ENCODE assay signal across 1 cellular context in genomic region chr1:31644560-31645273, GRCh38.
TF ChIP-seq lines count a peak whose summit lies in the region.

PEF1 (minus strand) TSS chr1:31644876; CDS start chr1:31644864, 12 bp downstream.

TF ChIP-seq in K562, 482 proteins besides CTCF, POLR2A, EP300 and RAD21 (continued from another document and continues in another):
- TF ChIP-seq MLLT1 (IDR thresholded peaks at IDR 0.05) = peak; percentile 10 to 91; a peak in 3 of 4 replicates
- TF ChIP-seq ZBTB26 (CRISPR knock-in tag; IDR thresholded peaks at IDR 0.05) = 0 out of 2 replicates have a peak, but pooled peaks have one; percentile 5
- TF ChIP-seq CREB1 (IDR thresholded peaks at IDR 0.05) = peak; percentile 99
- TF ChIP-seq CREB1 (CRISPR knock-in tag; IDR thresholded peaks at IDR 0.05) = peak; percentile 99
- peak; percentile 84 for TF ChIP-seq E2F3 (CRISPR knock-in tag; IDR thresholded peaks at IDR 0.05)
- TF ChIP-seq ETS1 (conservative IDR thresholded peaks at IDR 0.05; ENCODE audit: control insufficient read depth, low read depth, low read length) = peak; percentile 60; the same call in 1 of the 2 replicates
- TF ChIP-seq ATF3 (IDR thresholded peaks at IDR 0.05) = peak; percentile 94
- TF ChIP-seq ATF3 (CRISPR knock-in tag; conservative IDR thresholded peaks at IDR 0.05) = no peak; the same call in 1 of the 2 replicates
- TF ChIP-seq HNRNPLL (IDR thresholded peaks at IDR 0.05; ENCODE audit: low read depth, low read length, poor library complexity, severe bottlenecking) = peak; percentile 36
- peak in 1 of 2 experiments; percentile 36; a peak in 1 of 4 replicates for TF ChIP-seq SRF (CRISPR knock-in tag; IDR thresholded peaks at IDR 0.05)
- TF ChIP-seq PTRF (tag; IDR thresholded peaks at IDR 0.05) = no peak
- TF ChIP-seq SP1 (CRISPR knock-in tag; IDR thresholded peaks at IDR 0.05) = peak; percentile 98
- peak; percentile 98 for TF ChIP-seq ZBTB40 (IDR thresholded peaks at IDR 0.05)
- TF ChIP-seq ZBTB40 (CRISPR knock-in tag; IDR thresholded peaks at IDR 0.05) = no peak
- TF ChIP-seq TSHZ1 (CRISPR knock-in tag; IDR thresholded peaks at IDR 0.05) = no peak
- TF ChIP-seq SP2 (IDR thresholded peaks at IDR 0.05; ENCODE audit: extremely low read depth, low read depth, low read length, poor library complexity, severe bottlenecking) = peak; percentile 69
- no peak for TF ChIP-seq MTA2 (IDR thresholded peaks at IDR 0.05; ENCODE audit: low read depth)
- TF ChIP-seq KLF13 (tag; IDR thresholded peaks at IDR 0.05; ENCODE audit: borderline replicate concordance, low read depth) = peak; percentile 95
- TF ChIP-seq ZNF23 (CRISPR knock-in tag; IDR thresholded peaks at IDR 0.05) = no peak
- 0 out of 2 replicates have a peak, but pooled peaks have one; percentile 10 for TF ChIP-seq CHCHD3 (CRISPR knock-in tag; IDR thresholded peaks at IDR 0.05)
- TF ChIP-seq DNMT1 (IDR thresholded peaks at IDR 0.05) = no peak
- TF ChIP-seq SREBF2 (CRISPR knock-in tag; IDR thresholded peaks at IDR 0.05) = no peak
- peak; percentile 79 for TF ChIP-seq L3MBTL2 (IDR thresholded peaks at IDR 0.05)
- peak; percentile 66 for TF ChIP-seq RBM25 (IDR thresholded peaks at IDR 0.05; ENCODE audit: low read depth, low read length, severe bottlenecking)
- TF ChIP-seq CTBP1 (IDR thresholded peaks at IDR 0.05; ENCODE audit: borderline replicate concordance) = peak; percentile 68; the same call in 1 of the 2 replicates
- 0 out of 4 replicates have a peak, but pooled peaks of 1 of the 2 experiments have one; percentile 26 for TF ChIP-seq KDM4B (IDR thresholded peaks at IDR 0.05; ENCODE audit: borderline replicate concordance in 2 of 2, low read depth in 1 of 2)
- peak; percentile 55 for TF ChIP-seq SAP30 (IDR thresholded peaks at IDR 0.05; ENCODE audit: borderline replicate concordance, insufficient read depth, low read depth, low read length, poor library complexity, severe bottlenecking)
- TF ChIP-seq HMGXB4 (CRISPR knock-in tag; IDR thresholded peaks at IDR 0.05) = peak; percentile 81
- peak; percentile 5; the same call in 1 of the 2 replicates for TF ChIP-seq OTX1 (CRISPR knock-in tag; IDR thresholded peaks at IDR 0.05)
- peak; percentile 20 for TF ChIP-seq ZNF395 (CRISPR knock-in tag; IDR thresholded peaks at IDR 0.05)
- TF ChIP-seq NR2C2 (CRISPR knock-in tag; IDR thresholded peaks at IDR 0.05) = peak; percentile 96
- TF ChIP-seq NR2C2 (tag; IDR thresholded peaks at IDR 0.05) = peak; percentile 99
- peak; percentile 68; the same call in 1 of the 2 replicates for TF ChIP-seq TAF7 (tag; IDR thresholded peaks at IDR 0.05)
- TF ChIP-seq ZNF140 (CRISPR knock-in tag; IDR thresholded peaks at IDR 0.05) = no peak
- TF ChIP-seq FOS (IDR thresholded peaks at IDR 0.05; ENCODE audit: extremely low read depth, insufficient read length) = peak; percentile 76
- no peak for TF ChIP-seq MITF (IDR thresholded peaks at IDR 0.05)
- TF ChIP-seq TBP (optimal IDR thresholded peaks at IDR 0.05; ENCODE audit: low read depth, low read length) = peak; percentile 82
